Comparison of ENCODE assay signal across 2 cellular contexts in genomic region chr22:37267128-37267587, GRCh38.
TF ChIP-seq lines count a peak whose summit lies in the region.

No MANE protein-coding gene starts in this region.

TF ChIP-seq in A549, 52 proteins besides CTCF, POLR2A, EP300 and RAD21 (continued from another document):
- no peak for TF ChIP-seq CBX2 (IDR thresholded peaks at IDR 0.05; ENCODE audit: borderline replicate concordance, low read depth)
- TF ChIP-seq HOXB5 (CRISPR knock-in tag; IDR thresholded peaks at IDR 0.05): no peak

TF ChIP-seq in liver, 16 proteins besides CTCF, POLR2A, EP300 and RAD21 (continued from another document):
- TF ChIP-seq YY1 (IDR thresholded peaks at IDR 0.05): no peak
- TF ChIP-seq NR2F2 (IDR thresholded peaks at IDR 0.05): no peak
- TF ChIP-seq HNF4G (IDR thresholded peaks at IDR 0.05): no peak
- TF ChIP-seq MAX (IDR thresholded peaks at IDR 0.05): no peak
- TF ChIP-seq TAF1 (conservative IDR thresholded peaks at IDR 0.05): no peak
